ENCODE assay signal across 12 cellular contexts in genomic region chr14:85534914-85535313, GRCh38. TPM values are rescaled to one million over a fixed set of nuclear protein-coding genes. Genes with fewer than 3 reads are reported as not detected.
DNase-seq lines count a peak whose midpoint lies in the region; ATAC-seq and TF ChIP-seq lines count a peak whose summit lies in the region.
"Had no signal": no experiment of that assay in that cellular context is flagged by ENCODE, and none has a peak within 500 bp of the region (broad histone marks: within the 10 kb centered on the region; RNA-seq: fewer than 3 reads in every experiment).

No MANE protein-coding gene starts in this region.

- H2AK5ac ChIP-seq in mesendoderm (ENCODE audit: low read length): no peak overlapping the region

- H3K4me3 Mint-ChIP-seq in activated naive CD8-positive, alpha-beta T cell treated with anti-CD3 and anti-CD28 coated beads, Interleukin-2, amount 50 U/mL, for 24 hours: no peak overlapping the region

- peak overlapping the region; percentile 94 for H3K56ac ChIP-seq in mesendoderm (ENCODE audit: low read length)

- H3K4me2 ChIP-seq in mesendoderm (ENCODE audit: low read length): peak overlapping the region; percentile 93

- H3K27ac Mint-ChIP-seq in activated naive CD8-positive, alpha-beta T cell treated with anti-CD3 and anti-CD28 coated beads, Interleukin-2, amount 50 U/mL, for 24 hours: no peak overlapping the region

- DNase-seq in NCI-H748 (lab: John Stamatoyannopoulos, UW; ENCODE audit: unreplicated experiment): peak; percentile 38
- no peak for DNase-seq in NCI-H748 treated with DMSO at 0.1 percent for 48 hours (lab: John Stamatoyannopoulos, UW)
- peak; percentile 44 for DNase-seq in choroid plexus epithelial cell (ENCODE audit: low read depth)
- no peak for DNase-seq in mesendoderm
- no peak for DNase-seq in thoracic aorta (ENCODE audit: low spot score)
- DNase-seq in activated naive CD8-positive, alpha-beta T cell treated with anti-CD3 and anti-CD28 coated beads, Interleukin-2, amount 50 U/mL, for 24 hours: no peak
- DNase-seq in ACHN: no peak
- DNase-seq: activated CD4-positive, alpha-beta T cell treated with anti-CD3 and anti-CD28 coated beads, Interleukin-2, amount 50 U/mL, for 48 hours; AML-193; GOT3 had no signal

- no peaks in the 10 kb centered on the region for H3K9me3 ChIP-seq in thoracic aorta

- H3K27ac ChIP-seq in mesendoderm (ENCODE audit: low read depth, low read length) (no peak overlapping the region), thoracic aorta (no peak overlapping the region)

- H3K4me3 ChIP-seq in choroid plexus epithelial cell (ENCODE audit: low read depth, low read length): peak overlapping the region; percentile 84
- peak overlapping the region; percentile 73 for H3K4me3 ChIP-seq in mesendoderm (ENCODE audit: low read length)
- H3K4me3 ChIP-seq in thoracic aorta: peak overlapping the region; percentile 77

- peaks cover 66% of the 10 kb centered on the region for H3K27me3 Mint-ChIP-seq in activated naive CD8-positive, alpha-beta T cell treated with anti-CD3 and anti-CD28 coated beads, Interleukin-2, amount 50 U/mL, for 24 hours

- no peak overlapping the region for H2BK120ac ChIP-seq in mesendoderm (ENCODE audit: low read depth, low read length)

- H3K18ac ChIP-seq in mesendoderm (ENCODE audit: low read length): peak overlapping the region; percentile 54

- WGBS in mesendoderm (ENCODE audit: extremely low coverage, insufficient coverage, low lambda C conversion rate): no CpG with 5 or more reads among the region's 8 CpGs

- no peak overlapping the region for H2BK15ac ChIP-seq in mesendoderm (replicated peaks; ENCODE audit: low read depth)

- TF ChIP-seq CTCF in choroid plexus epithelial cell (conservative IDR thresholded peaks at IDR 0.05; ENCODE audit: low read depth, low read length): no peak
- no peak for TF ChIP-seq CTCF in thoracic aorta (IDR thresholded peaks at IDR 0.05)

- peak overlapping the region; percentile 85 for H3K9ac ChIP-seq in mesendoderm (ENCODE audit: low read length)

- no peak overlapping the region for H4K8ac ChIP-seq in mesendoderm (ENCODE audit: low read depth, low read length)

- no peaks in the 10 kb centered on the region for H3K36me3 Mint-ChIP-seq in activated naive CD8-positive, alpha-beta T cell treated with anti-CD3 and anti-CD28 coated beads, Interleukin-2, amount 50 U/mL, for 24 hours (ENCODE audit: low read depth)

- no peak overlapping the region for H2BK5ac ChIP-seq in mesendoderm (ENCODE audit: low read length)

- in situ Hi-C loops in ACHN (cut with HindIII; ENCODE audit: low pct_ligation_motif_present, low pct_unique_long_range_greater_than_20kb, low sequenced_read_pairs): no loop called here

- H3K23ac ChIP-seq in mesendoderm (ENCODE audit: low read length): no peak overlapping the region

- no peak for ATAC-seq in thoracic aorta (ENCODE audit: insufficient number of reproducible peaks, low FRiP score, low read depth)
- ATAC-seq in GM21737 (IDR thresholded peaks at IDR 0.05; ENCODE audit: unreplicated experiment): no peak
- ATAC-seq in activated naive CD8-positive, alpha-beta T cell treated with anti-CD3 and anti-CD28 coated beads, Interleukin-2, amount 50 U/mL, for 24 hours: no peak
- ATAC-seq: HepG2 had no signal

- H3K9me3 Mint-ChIP-seq in activated naive CD8-positive, alpha-beta T cell treated with anti-CD3 and anti-CD28 coated beads, Interleukin-2, amount 50 U/mL, for 24 hours: no peaks in the 10 kb centered on the region

- peaks cover 4% of the 10 kb centered on the region for H3K79me1 ChIP-seq in mesendoderm (ENCODE audit: low read length)

- H4K5ac ChIP-seq in mesendoderm (ENCODE audit: low read length): no peak overlapping the region

- H3K4ac ChIP-seq in mesendoderm (ENCODE audit: low read depth, low read length): no peak overlapping the region

- no peaks in the 10 kb centered on the region for H3K36me3 ChIP-seq in mesendoderm (ENCODE audit: control insufficient read depth, insufficient read depth, low read length)
- no peaks in the 10 kb centered on the region for H3K36me3 ChIP-seq in thoracic aorta

- H3K4me1 Mint-ChIP-seq in activated naive CD8-positive, alpha-beta T cell treated with anti-CD3 and anti-CD28 coated beads, Interleukin-2, amount 50 U/mL, for 24 hours: peaks cover 7% of the 10 kb centered on the region

- H3K27me3 ChIP-seq in mesendoderm (ENCODE audit: insufficient read depth, low read length, poor library complexity) (no peaks in the 10 kb centered on the region), thoracic aorta (replicated peaks; ENCODE audit: insufficient read depth) (no peaks in the 10 kb centered on the region)

- peaks cover 27% of the 10 kb centered on the region for H3K79me2 ChIP-seq in mesendoderm (ENCODE audit: control insufficient read depth, insufficient read depth, low read length)

- H3K4me1 ChIP-seq in mesendoderm (ENCODE audit: control insufficient read depth, low read depth, low read length) (peaks cover 5% of the 10 kb centered on the region), thoracic aorta (ENCODE audit: control insufficient read depth in 1 of 2, low read depth in 2 of 2) (peaks cover 13 to 50% of the 10 kb centered on the region in 2 donors)

RNA-seq across cellular contexts. Expression of gene FLRT2, which starts 5.0 kb away (rescaled TPM):
- polyA plus RNA-seq in mesendoderm (2013, experiment 1 of 2): 17.1 TPM
- 14.9 TPM for polyA plus RNA-seq in mesendoderm (2013, experiment 2 of 2)
- 10 to 100 TPM; 20.1 to 45.4 TPM for total RNA-seq in thoracic aorta
- total RNA-seq: HepG2 had no signal
- polyA plus RNA-seq: HepG2 had no signal

Comparison
In these comparisons a context has a peak if more than half of its experiments do, and no peak if none do; other contexts are left out.
1. DNase-seq: peak in NCI-H748 (single experiment) and choroid plexus epithelial cell (single experiment); none in NCI-H748 treated with DMSO at 0.1 percent for 48 hours (single experiment), mesendoderm (single experiment), thoracic aorta (single experiment), activated naive CD8-positive, alpha-beta T cell treated with anti-CD3 and anti-CD28 coated beads, Interleukin-2, amount 50 U/mL, for 24 hours (single experiment) and ACHN (single experiment).
2. Peak in every context shown above with its lines, with median percentiles within 50 percentile points of each other: H3K4me3 ChIP-seq.